ENCODE assay signal across 20 cellular contexts in the genomic region with DNA sequence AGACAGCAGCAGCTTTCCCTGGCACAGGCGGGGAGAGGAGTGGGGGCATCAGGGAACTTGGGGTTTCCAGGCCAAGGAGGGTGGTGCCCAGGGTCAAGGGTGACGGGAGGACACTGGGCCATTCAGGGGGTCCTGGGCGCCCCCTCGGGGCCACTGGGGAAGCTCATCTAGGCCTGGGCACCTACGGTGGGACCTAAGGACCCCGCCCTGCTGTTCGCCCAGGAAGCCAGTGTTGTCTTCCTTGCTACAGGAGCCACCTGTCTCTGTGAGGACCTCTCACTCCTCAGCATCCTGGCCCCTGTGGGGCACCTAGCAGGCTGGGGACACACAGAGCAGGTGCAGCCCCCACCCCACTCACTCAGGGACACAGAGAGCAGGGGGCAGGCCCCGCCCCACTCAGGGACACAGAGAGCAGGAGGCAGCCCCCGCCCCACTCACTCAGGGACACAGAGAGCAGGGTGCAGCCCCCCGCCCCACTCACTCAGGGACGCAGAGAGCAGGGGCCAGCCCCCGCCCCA.
"Had no signal": no experiment of that assay in that cellular context is flagged by ENCODE, and none has a peak within 500 bp of the region (broad histone marks: within the 10 kb centered on the region; RNA-seq: fewer than 3 reads in every experiment).

No MANE protein-coding gene starts in this region.

- H3K27ac Mint-ChIP-seq: effector memory CD8-positive, alpha-beta T cell; natural killer cell; progenitor cell of endocrine pancreas; stimulated activated effector memory CD8-positive, alpha-beta T cell treated with anti-CD3 and anti-CD28 coated beads, Interleukin-12 subunit alpha, Interleukin-12 subunit beta, amount 100 ng/mL, for 72 hours had no signal

- H3K9me3 Mint-ChIP-seq: central memory CD8-positive, alpha-beta T cell; effector memory CD8-positive, alpha-beta T cell; natural killer cell; stimulated activated effector memory CD8-positive, alpha-beta T cell treated with anti-CD3 and anti-CD28 coated beads, Interleukin-12 subunit alpha, Interleukin-12 subunit beta, amount 100 ng/mL, for 72 hours had no signal

- H3K4me3 ChIP-seq: coronary artery, lower lobe of right lung, pancreas, right lobe of liver, smooth muscle cell, stomach, thyroid gland had no signal

- H3K27ac ChIP-seq: coronary artery, neutrophil, pancreas, right lobe of liver, stomach, thyroid gland had no signal

- H3K4me3 Mint-ChIP-seq: central memory CD8-positive, alpha-beta T cell; effector memory CD8-positive, alpha-beta T cell; natural killer cell; stimulated activated effector memory CD8-positive, alpha-beta T cell treated with anti-CD3 and anti-CD28 coated beads, Interleukin-12 subunit alpha, Interleukin-12 subunit beta, amount 100 ng/mL, for 72 hours had no signal

- H3K27me3 Mint-ChIP-seq: progenitor cell of endocrine pancreas had no signal

- H3K27me3 ChIP-seq: pancreas, right lobe of liver, thyroid gland had no signal

- DNase-seq: dermis blood vessel endothelial cell; effector memory CD8-positive, alpha-beta T cell; left ventricle myocardium superior; lower lobe of right lung; natural killer cell; pancreas; right lobe of liver; stimulated activated CD4-positive, alpha-beta T cell treated with anti-CD3 and anti-CD28 coated beads, Interleukin-12 subunit alpha, Interleukin-12 subunit beta, amount 100 ng/mL, for 4 hours; stimulated activated CD4-positive, alpha-beta T cell treated with anti-CD3 and anti-CD28 coated beads, Interleukin-1b, Interleukin-23, amount 100 ng/mL, for 48 hours; stimulated activated CD4-positive, alpha-beta T cell treated with anti-CD3 and anti-CD28 coated beads, Interleukin-4, amount 100 ng/mL, for 24 hours; stimulated activated naive CD4-positive, alpha-beta T cell treated with Interleukin-2 at 50 U/mL for 16 hours; stomach; trophoblast cell had no signal

- H3K36me3 ChIP-seq: lower lobe of right lung, neutrophil, pancreas, right lobe of liver, stomach, thyroid gland had no signal

- H3K4me1 ChIP-seq: pancreas, right lobe of liver had no signal

- ATAC-seq: effector memory CD8-positive, alpha-beta T cell; left ventricle myocardium superior; lower lobe of right lung; natural killer cell; pancreas; right lobe of liver; stimulated activated effector memory CD8-positive, alpha-beta T cell treated with anti-CD3 and anti-CD28 coated beads, Interleukin-12 subunit alpha, Interleukin-12 subunit beta, amount 100 ng/mL, for 72 hours had no signal

- H3K4me1 Mint-ChIP-seq: central memory CD8-positive, alpha-beta T cell; natural killer cell; stimulated activated effector memory CD8-positive, alpha-beta T cell treated with anti-CD3 and anti-CD28 coated beads, Interleukin-12 subunit alpha, Interleukin-12 subunit beta, amount 100 ng/mL, for 72 hours had no signal

- H3K9me3 ChIP-seq: lower lobe of right lung, neutrophil, pancreas, right lobe of liver, stomach, thyroid gland had no signal

- H3K36me3 Mint-ChIP-seq: natural killer cell; stimulated activated effector memory CD8-positive, alpha-beta T cell treated with anti-CD3 and anti-CD28 coated beads, Interleukin-12 subunit alpha, Interleukin-12 subunit beta, amount 100 ng/mL, for 72 hours had no signal
